In genomic region chr15:65355173-65355982, GRCh38 we compare ENCODE assay signal across 10 cellular contexts. TPM values are rescaled to one million over a fixed set of nuclear protein-coding genes. Genes with fewer than 3 reads are reported as not detected.
A peak's percentile ranks its signal among the peaks of the same experiment; 100 is the strongest.
DNase-seq lines count a peak whose midpoint lies in the region; ATAC-seq and TF ChIP-seq lines count a peak whose summit lies in the region.
"Had no signal": no experiment of that assay in that cellular context is flagged by ENCODE, and none has a peak within 500 bp of the region (broad histone marks: within the 10 kb centered on the region; RNA-seq: fewer than 3 reads in every experiment).

No MANE protein-coding gene starts in this region.

- no peaks in the 10 kb centered on the region for H3K36me3 ChIP-seq in stomach smooth muscle (ENCODE audit: control insufficient read depth in 2 of 2, insufficient read depth in 2 of 2, low read length in 2 of 2)
- no peaks in the 10 kb centered on the region for H3K36me3 ChIP-seq in OCI-LY7 (ENCODE audit: insufficient read depth, low read length)

- H3K9me3 ChIP-seq in stomach smooth muscle (ENCODE audit: control insufficient read depth in 2 of 2, low read length in 2 of 2), result no peaks in the 10 kb centered on the region
- peaks cover 12% of the 10 kb centered on the region for H3K9me3 ChIP-seq in OCI-LY7 (ENCODE audit: low read length)

- intact Hi-C loops in OCI-LY7 (cut with micrococcal nuclease; ENCODE audit: unreplicated experiment), result no loop called here

- peak; percentile 45 for DNase-seq in DMS 273 (lab: John Stamatoyannopoulos, UW; ENCODE audit: unreplicated experiment)
- no peak for DNase-seq in DMS 273 treated with DMSO at 0.1 percent for 48 hours (lab: John Stamatoyannopoulos, UW)
- DNase-seq in caudate nucleus (lab: John Stamatoyannopoulos, UW), result peak in 57 of 61 donors; percentile 9 to 75 (median 55)
- DNase-seq in left kidney (ENCODE audit: low read depth, low spot score), result peak; percentile 87
- no peak for DNase-seq in OCI-LY7 (ENCODE audit: low spot score)
- DNase-seq in NCI-H1436 treated with DMSO at 0.1 percent for 48 hours (lab: John Stamatoyannopoulos, UW), result no peak

- H4K20me1 ChIP-seq in OCI-LY7 (ENCODE audit: insufficient read depth, low read length), result no peaks in the 10 kb centered on the region

- H2AFZ ChIP-seq in OCI-LY7 (ENCODE audit: low read length), result no peak overlapping the region

- POLR2A ChIA-PET in OCI-LY7 (lab: Charles Lee), result no interaction called here

- H3K4me2 ChIP-seq in OCI-LY7 (ENCODE audit: low read length), result no peak overlapping the region

- H3K9ac ChIP-seq in stomach smooth muscle (ENCODE audit: low read length in 2 of 2), result peak overlapping the region in 1 of 2 donors; percentile 48

- TF ChIP-seq CTCF in OCI-LY7 (conservative IDR thresholded peaks at IDR 0.05; ENCODE audit: low read length), result no peak

- peaks cover 8% of the 10 kb centered on the region for H3K4me1 ChIP-seq in stomach smooth muscle (ENCODE audit: control insufficient read depth, insufficient read depth, low read length)
- no peaks in the 10 kb centered on the region for H3K4me1 ChIP-seq in OCI-LY7 (ENCODE audit: insufficient read depth, low read length, poor library complexity, severe bottlenecking)

- H3K4me3 ChIP-seq in stomach smooth muscle (ENCODE audit: low read length in 2 of 2) (peak overlapping the region; percentile 57 to 70), OCI-LY7 (ENCODE audit: low read depth, low read length, poor library complexity, severe bottlenecking) (no peak overlapping the region)

- no TSS peak for BruUV-seq in OCI-LY7 (replicated peaks; lab: Mats Ljungman, UMichigan)

- no peaks in the 10 kb centered on the region for H3K79me2 ChIP-seq in OCI-LY7 (ENCODE audit: insufficient read depth, low read depth, low read length)

- ATAC-seq in GM21360 (IDR thresholded peaks at IDR 0.05; ENCODE audit: unreplicated experiment), result no peak

- H3K27ac ChIP-seq in caudate nucleus (ENCODE audit: low read depth, low read length) (peak overlapping the region; percentile 67), stomach smooth muscle (ENCODE audit: low read length) (no peak overlapping the region), OCI-LY7 (ENCODE audit: low read depth, low read length, poor library complexity, severe bottlenecking) (no peak overlapping the region)
- H3K27ac ChIP-seq: 22Rv1 had no signal

- CTCF ChIA-PET in OCI-LY7 (lab: Charles Lee; ENCODE audit: unreplicated experiment), result no interaction called here

- peaks cover 20 to 29% of the 10 kb centered on the region in 2 donors for H3K27me3 ChIP-seq in stomach smooth muscle (ENCODE audit: control insufficient read depth in 1 of 2, insufficient read depth in 2 of 2, low read length in 2 of 2)

- no peaks in the 10 kb centered on the region for H3K9me2 ChIP-seq in OCI-LY7 (ENCODE audit: insufficient read depth, low read length)

RNA-seq across cellular contexts. Expression of gene IGDCC3, which starts 22.4 kb away (rescaled TPM):
- not detected in 2 replicates for total RNA-seq in OCI-LY7 (2014; rRNA removed; shearing (Covaris generic))
- not detected in 2 replicates for total RNA-seq in OCI-LY7 (2022)
- total RNA-seq: activated CD8-positive, alpha-beta memory T cell treated with anti-CD3 and anti-CD28 coated beads for 36 hours had no signal

RNA-seq across cellular contexts. Expression of gene RNU5B-1, which starts 50.9 kb away (rescaled TPM):
- not detected in 2 replicates for total RNA-seq in OCI-LY7 (2014; rRNA removed; shearing (Covaris generic))
- total RNA-seq in OCI-LY7 (2022), result not detected in 2 replicates
- total RNA-seq: activated CD8-positive, alpha-beta memory T cell treated with anti-CD3 and anti-CD28 coated beads for 36 hours had no signal

RNA-seq across cellular contexts. Expression of gene RNU5A-1, which starts 59.5 kb away (rescaled TPM):
- not detected in 2 replicates for total RNA-seq in OCI-LY7 (2014; rRNA removed; shearing (Covaris generic))
- total RNA-seq in OCI-LY7 (2022), result not detected in 2 replicates
- total RNA-seq: activated CD8-positive, alpha-beta memory T cell treated with anti-CD3 and anti-CD28 coated beads for 36 hours had no signal

Comparison
In these comparisons a context has a peak if more than half of its experiments do, and no peak if none do; other contexts are left out.
1. DNase-seq: peak in DMS 273 (single experiment), caudate nucleus (57 of 61) and left kidney (single experiment); none in DMS 273 treated with DMSO at 0.1 percent for 48 hours (single experiment), OCI-LY7 (single experiment) and NCI-H1436 treated with DMSO at 0.1 percent for 48 hours (single experiment).